16 cellular contexts compared by ENCODE assay signal in the genomic region with DNA sequence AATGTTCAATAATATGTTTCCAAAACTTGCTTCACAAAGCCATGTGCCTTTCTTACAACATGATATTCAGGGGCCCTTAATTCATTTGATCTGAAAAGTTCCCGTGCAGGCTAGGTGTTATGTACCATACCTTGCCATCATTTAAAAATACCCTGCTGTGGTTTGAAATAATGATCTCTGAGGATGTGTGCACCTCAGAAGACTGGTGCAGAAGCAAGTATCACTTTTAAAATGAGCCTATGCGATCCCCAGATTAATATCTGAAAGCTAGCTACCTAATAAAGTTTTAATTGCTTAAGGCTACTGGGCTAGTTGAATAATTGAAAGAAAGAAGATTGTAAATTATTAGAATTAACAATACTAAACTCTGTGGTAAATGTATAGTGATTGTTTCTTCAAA.
"Had no signal": no experiment of that assay in that cellular context is flagged by ENCODE, and none has a peak within 500 bp of the region (broad histone marks: within the 10 kb centered on the region; RNA-seq: fewer than 3 reads in every experiment).

No MANE protein-coding gene starts in this region.

- H3K4me1 ChIP-seq: parathyroid adenoma had no signal

- ATAC-seq: body of pancreas, left cardiac atrium had no signal

- H3K4me3 ChIP-seq: body of pancreas, lung, thoracic aorta had no signal

- H3K9ac ChIP-seq: parathyroid adenoma had no signal

- DNase-seq: activated CD4-positive, CD25-positive, alpha-beta regulatory T cell; activated T-cell treated with anti-CD3 and anti-CD28 coated beads, Interleukin-2, amount 50 U/mL, for 1 hour; body of pancreas; cortex of kidney; effector CD8-positive, alpha-beta T cell; foreskin melanocyte; head of caudate nucleus; left cardiac atrium; midbrain; naive B cell; retina; stimulated activated CD4-positive, alpha-beta T cell treated with anti-CD3 and anti-CD28 coated beads, Interleukin-4, amount 100 ng/mL, for 1 hour; stimulated activated CD8-positive, alpha-beta memory T cell treated with anti-CD3 and anti-CD28 coated beads, Interleukin-4, amount 100 ng/mL, for 48 hours had no signal

- H3K27ac ChIP-seq: body of pancreas, parathyroid adenoma, thoracic aorta had no signal

- H3K79me2 ChIP-seq: parathyroid adenoma had no signal

- H3K9me3 ChIP-seq: body of pancreas, thoracic aorta had no signal

- H3K27me3 ChIP-seq: body of pancreas had no signal

- H2AFZ ChIP-seq: parathyroid adenoma had no signal

- H3K36me3 ChIP-seq: thoracic aorta had no signal
